In the genomic region with DNA sequence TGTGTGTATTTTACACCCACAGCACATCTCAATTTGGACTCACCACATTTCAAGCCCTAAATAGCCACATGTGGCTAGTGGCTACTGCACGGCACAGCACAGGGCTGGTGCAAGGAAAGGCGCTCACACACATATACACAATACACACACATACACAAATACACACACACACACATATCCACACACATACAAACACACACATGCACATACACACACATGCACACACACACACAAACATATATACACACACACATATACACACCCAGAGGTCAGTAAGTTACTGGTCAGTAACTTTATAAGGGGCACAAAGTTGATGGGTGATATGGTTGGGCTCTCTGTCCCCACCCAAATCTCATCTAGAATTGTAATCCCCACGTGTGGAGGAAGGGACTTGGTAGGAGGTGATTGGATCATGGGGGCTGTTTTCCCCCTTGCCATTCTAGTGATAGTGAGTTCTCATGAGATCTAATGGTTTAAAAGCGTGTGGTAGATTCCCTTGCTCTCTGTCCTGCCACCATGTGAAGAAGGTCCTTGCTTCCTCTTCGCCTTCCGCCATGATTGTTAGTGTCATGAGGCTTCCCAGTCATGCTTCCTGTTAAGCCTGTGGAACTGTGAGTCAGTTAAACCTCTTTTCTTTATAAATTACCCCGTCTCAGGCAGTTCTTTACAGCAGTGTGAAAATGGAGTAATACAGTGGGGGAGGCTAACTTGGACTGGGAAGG, we compare ENCODE assay signal across 1 cellular context.
TF ChIP-seq lines count a peak whose summit lies in the region.

No MANE protein-coding gene starts in this region.

TF ChIP-seq in WTC11, 78 proteins besides CTCF, POLR2A, EP300 and RAD21:
- TF ChIP-seq TEAD4 (CRISPR knock-in tag; IDR thresholded peaks at IDR 0.05): no peak
- TF ChIP-seq ATF1 (CRISPR knock-in tag; IDR thresholded peaks at IDR 0.05): no peak
- no peak for TF ChIP-seq ZNF219 (CRISPR knock-in tag; IDR thresholded peaks at IDR 0.05; ENCODE audit: borderline replicate concordance)
- TF ChIP-seq ZNF138 (CRISPR knock-in tag; conservative IDR thresholded peaks at IDR 0.05): no peak
- TF ChIP-seq NR3C1 (CRISPR knock-in tag; conservative IDR thresholded peaks at IDR 0.05; ENCODE audit: low read depth): no peak
- no peak for TF ChIP-seq SP1 (CRISPR knock-in tag; conservative IDR thresholded peaks at IDR 0.05)
- TF ChIP-seq HMGA2 (CRISPR knock-in tag; IDR thresholded peaks at IDR 0.05): 0 out of 2 replicates have a peak, but pooled peaks have one; percentile 1
- no peak for TF ChIP-seq ESRRA (CRISPR knock-in tag; IDR thresholded peaks at IDR 0.05; ENCODE audit: borderline replicate concordance)
